Comparison of ENCODE assay signal across 8 cellular contexts in the genomic region with DNA sequence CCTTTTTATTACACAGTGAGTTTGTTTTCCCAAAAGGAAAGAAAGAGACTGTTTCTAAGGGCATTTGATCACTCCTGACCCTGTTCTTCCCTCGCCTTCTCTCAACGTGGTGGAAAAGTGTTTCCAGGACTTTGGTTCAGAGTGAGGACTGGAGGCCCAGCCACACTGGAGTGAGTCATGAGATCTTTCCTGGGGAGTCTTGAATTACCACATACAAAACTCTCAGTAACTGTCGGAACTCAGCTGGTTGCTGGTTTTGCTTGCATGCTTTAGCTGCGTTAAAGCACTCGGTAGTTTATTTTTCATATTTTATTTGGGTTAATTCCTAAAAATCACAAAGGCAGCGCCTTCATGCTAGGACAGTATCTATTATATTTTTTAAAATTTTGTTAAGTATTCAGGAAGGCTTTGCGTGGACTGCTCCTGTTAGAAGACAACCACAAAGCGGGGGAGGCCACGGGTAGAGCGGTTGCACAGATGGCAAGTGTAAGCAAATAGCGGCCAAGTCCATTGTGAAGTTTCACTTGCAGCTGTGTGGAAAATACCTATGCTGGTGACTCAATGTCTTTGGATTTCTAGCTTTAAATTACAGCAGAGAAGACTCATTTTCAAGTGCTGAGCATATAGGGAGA.
DNase-seq lines count a peak whose midpoint lies in the region; ATAC-seq and TF ChIP-seq lines count a peak whose summit lies in the region.

No MANE protein-coding gene starts in this region.

- no peak overlapping the region for H3K23ac ChIP-seq in trophoblast cell (ENCODE audit: low read length)

- H3K27ac ChIP-seq in trophoblast cell (ENCODE audit: low read depth, low read length): no peak overlapping the region

- no peaks in the 10 kb centered on the region for H3K79me1 ChIP-seq in trophoblast cell (ENCODE audit: low read length)

- H3K4me2 ChIP-seq in trophoblast cell (ENCODE audit: low read length): no peak overlapping the region

- no peak overlapping the region for H4K91ac ChIP-seq in trophoblast cell (ENCODE audit: low read depth, low read length)

- H3K4me1 ChIP-seq in trophoblast cell (ENCODE audit: control insufficient read depth in 1 of 2, insufficient read depth in 2 of 2, low read length in 2 of 2): peaks cover 6 to 10% of the 10 kb centered on the region in 2 experiments

- TF ChIP-seq CTCF in endothelial cell (IDR thresholded peaks at IDR 0.05; ENCODE audit: unreplicated experiment): no peak
- TF ChIP-seq CTCF in GM13976 (IDR thresholded peaks at IDR 0.05; ENCODE audit: borderline replicate concordance, control extremely low read depth, extremely low read depth, insufficient read depth, missing control alignments): no peak

- H3K27me3 Mint-ChIP-seq in endothelial cell (ENCODE audit: unreplicated experiment): peaks cover 6% of the 10 kb centered on the region
- H3K27me3 Mint-ChIP-seq in T-cell: no peaks in the 10 kb centered on the region

- peaks cover 54% of the 10 kb centered on the region for H3K4me1 Mint-ChIP-seq in endothelial cell (ENCODE audit: unreplicated experiment)
- H3K4me1 Mint-ChIP-seq in T-cell: peaks cover 0 to 3% (median 2%) of the 10 kb centered on the region in 3 donors

- DNase-seq in COLO668 (lab: John Stamatoyannopoulos, UW; ENCODE audit: unreplicated experiment) (peak; percentile 22), NCI-H2171 treated with DMSO at 0.1 percent for 48 hours (lab: John Stamatoyannopoulos, UW) (peak; percentile 54), endothelial cell (ENCODE audit: low spot score) (no peak), trophoblast cell (peak; percentile 25 to 52), DMS153 treated with DMSO at 0.1 percent for 48 hours (lab: John Stamatoyannopoulos, UW; ENCODE audit: unreplicated experiment) (no peak), GM13976 (ENCODE audit: low spot score) (no peak), T-cell (no peak)
- no peak for DNase-seq in activated naive CD4-positive, alpha-beta T cell treated with Interleukin-2 at 50 U/mL for 16 hours

- H3K36me3 ChIP-seq in trophoblast cell (ENCODE audit: control insufficient read depth in 1 of 2, insufficient read depth in 2 of 2, low read length in 2 of 2): no peaks in the 10 kb centered on the region

- no peaks in the 10 kb centered on the region for H3K9me3 ChIP-seq in trophoblast cell (ENCODE audit: insufficient read depth, low read depth, low read length)

- no CpG with 5 or more reads among the region's 11 CpGs for WGBS in trophoblast cell (ENCODE audit: extremely low coverage, insufficient coverage, insufficient read length)

- H3K27me3 ChIP-seq in trophoblast cell (ENCODE audit: insufficient read depth, low read length): no peaks in the 10 kb centered on the region

- no peak overlapping the region for H2AK5ac ChIP-seq in trophoblast cell (ENCODE audit: low read length)

- no peak for ATAC-seq in T-cell (replicated peaks in 1 of 4)

- H3K4me3 ChIP-seq in trophoblast cell (ENCODE audit: low read depth, low read length): no peak overlapping the region

- H4K8ac ChIP-seq in trophoblast cell (ENCODE audit: low read depth, low read length): no peak overlapping the region

- H3K36me3 Mint-ChIP-seq in endothelial cell (ENCODE audit: low read depth, unreplicated experiment) (no peaks in the 10 kb centered on the region), T-cell (peaks cover 21% of the 10 kb centered on the region)

- no peak overlapping the region for H4K12ac ChIP-seq in trophoblast cell (ENCODE audit: low read depth, low read length)

- H3K4ac ChIP-seq in trophoblast cell (ENCODE audit: low read depth, low read length): no peak overlapping the region

- H3K18ac ChIP-seq in trophoblast cell (ENCODE audit: low read length): no peak overlapping the region

- H3K79me2 ChIP-seq in trophoblast cell (ENCODE audit: control insufficient read depth, insufficient read depth, low read length, poor library complexity): no peaks in the 10 kb centered on the region

- no peak overlapping the region for H2BK5ac ChIP-seq in trophoblast cell (ENCODE audit: low read depth, low read length, poor library complexity)

- H3K27ac Mint-ChIP-seq in endothelial cell (ENCODE audit: unreplicated experiment) (peak overlapping the region; percentile 91), T-cell (no peak overlapping the region)

- in situ Hi-C loops in GM13976 (cut with MboI; ENCODE audit: low sequenced_read_pairs, unreplicated experiment): no loop called here

- H3K9ac ChIP-seq in trophoblast cell (ENCODE audit: low read length): no peak overlapping the region

- no peak overlapping the region for H2BK120ac ChIP-seq in trophoblast cell (ENCODE audit: insufficient read depth, low read length, poor library complexity)

- no peak overlapping the region for H2BK12ac ChIP-seq in trophoblast cell (ENCODE audit: low read length)

- H2AFZ ChIP-seq in trophoblast cell (ENCODE audit: insufficient read depth, low read length, poor library complexity): no peak overlapping the region

- no peak overlapping the region for H3K14ac ChIP-seq in trophoblast cell (ENCODE audit: low read length)

- no peaks in the 10 kb centered on the region for H3K9me3 Mint-ChIP-seq in endothelial cell (ENCODE audit: unreplicated experiment)
- no peaks in the 10 kb centered on the region for H3K9me3 Mint-ChIP-seq in T-cell

- POLR2A ChIA-PET in T-cell (lab: Charles Lee): interaction anchor here in 1 of 2 donors (1.0 kb wide), 1 partner anchor 64 kb away, joined by 3 read pairs; no protein-coding TSS in a partner anchor

- H3K4me3 Mint-ChIP-seq in endothelial cell (ENCODE audit: unreplicated experiment) (no peak overlapping the region), T-cell (no peak overlapping the region)

- CTCF ChIA-PET in T-cell (lab: Charles Lee): no interaction called here

Comparison
In these comparisons a context has a peak if more than half of its experiments do, and no peak if none do; other contexts are left out.
1. DNase-seq: peak in COLO668 (single experiment), NCI-H2171 treated with DMSO at 0.1 percent for 48 hours (single experiment) and trophoblast cell (2 of 2); none in endothelial cell (single experiment), DMS153 treated with DMSO at 0.1 percent for 48 hours (single experiment), GM13976 (single experiment), T-cell (0 of 34) and activated naive CD4-positive, alpha-beta T cell treated with Interleukin-2 at 50 U/mL for 16 hours (single experiment).